Comparison of ENCODE assay signal across 22 cellular contexts in genomic region chr9:80503692-80504400, GRCh38.
A peak's percentile ranks its signal among the peaks of the same experiment; 100 is the strongest.
DNase-seq lines count a peak whose midpoint lies in the region; ATAC-seq and TF ChIP-seq lines count a peak whose summit lies in the region.
"Had no signal": no experiment of that assay in that cellular context is flagged by ENCODE, and none has a peak within 500 bp of the region (broad histone marks: within the 10 kb centered on the region; RNA-seq: fewer than 3 reads in every experiment).

No MANE protein-coding gene starts in this region.

- H3K36me3 Mint-ChIP-seq in mesothelial cell of epicardium: no peaks in the 10 kb centered on the region

- peak; percentile 21 for DNase-seq in NCI-H82 (lab: John Stamatoyannopoulos, UW)
- no peak for DNase-seq in NCI-H82 treated with DMSO at 0.1 percent for 48 hours (lab: John Stamatoyannopoulos, UW; ENCODE audit: unreplicated experiment)
- DNase-seq in cerebellum (ENCODE audit: low spot score): peak; percentile 53
- DNase-seq in mesothelial cell of epicardium (ENCODE audit: low spot score in 2 of 2, unreplicated experiment in 2 of 2): no peak
- no peak for DNase-seq in aorta
- DNase-seq in putamen (ENCODE audit: low spot score): no peak
- no peak for DNase-seq in H7
- DNase-seq in GF-D8 (lab: John Stamatoyannopoulos, UW): no peak
- DNase-seq: activated CD4-positive, alpha-beta T cell treated with anti-CD3 and anti-CD28 coated beads, Interleukin-2, amount 50 U/mL, for 1 hour; activated CD8-positive, alpha-beta memory T cell treated with anti-CD3 and anti-CD28 coated beads, Interleukin-2, amount 50 U/mL, for 48 hours; activated gamma-delta T cell; adrenal gland; Calu3; effector memory CD8-positive, alpha-beta T cell; Karpas-422; midbrain; NCI-H1417 treated with DMSO at 0.1 percent for 48 hours; nucleus accumbens; spleen had no signal

- no peaks in the 10 kb centered on the region for H3K9me3 Mint-ChIP-seq in mesothelial cell of epicardium
- H3K9me3 Mint-ChIP-seq: effector memory CD8-positive, alpha-beta T cell had no signal

- 3% methylated on average over 2 of the region's 2 CpGs for WGBS in aorta, 2 donors

- H3K27ac Mint-ChIP-seq in mesothelial cell of epicardium: peak overlapping the region; percentile 57
- H3K27ac Mint-ChIP-seq: effector memory CD8-positive, alpha-beta T cell had no signal

- H3K9me3 ChIP-seq in aorta (ENCODE audit: control insufficient read depth, low read length): no peaks in the 10 kb centered on the region
- H3K9me3 ChIP-seq: adrenal gland, spleen, suprapubic skin had no signal

- no peaks in the 10 kb centered on the region for H3K27me3 Mint-ChIP-seq in mesothelial cell of epicardium (ENCODE audit: low read depth)
- H3K27me3 Mint-ChIP-seq: effector memory CD8-positive, alpha-beta T cell had no signal

- TF ChIP-seq CTCF in mesothelial cell of epicardium (IDR thresholded peaks at IDR 0.05; ENCODE audit: unreplicated experiment): no peak

- H3K27me3 ChIP-seq in aorta (ENCODE audit: control insufficient read depth in 1 of 2, insufficient read depth in 2 of 2, low read length in 1 of 2) (no peaks in the 10 kb centered on the region), H7 (ENCODE audit: control insufficient read depth, insufficient read depth, low read length) (no peaks in the 10 kb centered on the region)
- H3K27me3 ChIP-seq: adrenal gland, hepatocyte, spleen, suprapubic skin had no signal

- no peak overlapping the region for H3K4me3 Mint-ChIP-seq in mesothelial cell of epicardium
- H3K4me3 Mint-ChIP-seq: effector memory CD8-positive, alpha-beta T cell had no signal

- ATAC-seq in aorta (ENCODE audit: low FRiP score): peak; percentile 66
- ATAC-seq: effector memory CD8-positive, alpha-beta T cell had no signal

- no peaks in the 10 kb centered on the region for H3K36me3 ChIP-seq in aorta (ENCODE audit: control insufficient read depth in 1 of 2, insufficient read depth in 2 of 2, low read length in 1 of 2)
- H3K36me3 ChIP-seq in H7 (replicated peaks; ENCODE audit: control insufficient read depth, insufficient read depth, low read length): no peaks in the 10 kb centered on the region
- H3K36me3 ChIP-seq: adrenal gland, spleen, suprapubic skin had no signal

- intact Hi-C loops in aorta (cut with DNase I): no loop called here

- no peak overlapping the region for H3K4me3 ChIP-seq in aorta (ENCODE audit: low read length in 2 of 2)
- no peak overlapping the region for H3K4me3 ChIP-seq in H7 (ENCODE audit: insufficient read depth, low read depth, low read length)
- H3K4me3 ChIP-seq: adrenal gland, hepatocyte, spleen, suprapubic skin had no signal

- no peak overlapping the region for H3K27ac ChIP-seq in aorta (ENCODE audit: low read depth in 1 of 2, low read length in 2 of 2)
- H3K27ac ChIP-seq: 22Rv1, adrenal gland, hepatocyte, spleen, suprapubic skin had no signal

- H3K4me1 Mint-ChIP-seq in mesothelial cell of epicardium: peaks cover 30% of the 10 kb centered on the region

- H3K4me1 ChIP-seq in aorta (ENCODE audit: control insufficient read depth in 1 of 2, insufficient read depth in 2 of 2, low read length in 2 of 2): no peaks in the 10 kb centered on the region
- H3K4me1 ChIP-seq: adrenal gland, spleen had no signal

Comparison
In these comparisons a context has a peak if more than half of its experiments do, and no peak if none do; other contexts are left out.
1. DNase-seq: peak in NCI-H82 (single experiment) and cerebellum (single experiment); none in NCI-H82 treated with DMSO at 0.1 percent for 48 hours (single experiment), mesothelial cell of epicardium (0 of 2), aorta (0 of 2), putamen (single experiment), H7 (single experiment) and GF-D8 (single experiment).